ENCODE assay signal across 8 cellular contexts in genomic region chr2:231662028-231662810, GRCh38. TPM values are rescaled to one million over a fixed set of nuclear protein-coding genes. Genes with fewer than 3 reads are reported as not detected.
DNase-seq lines count a peak whose midpoint lies in the region; ATAC-seq and TF ChIP-seq lines count a peak whose summit lies in the region.

No MANE protein-coding gene starts in this region.

- peak; percentile 92 for DNase-seq in NCI-H2029 treated with DMSO at 0.1 percent for 48 hours (lab: John Stamatoyannopoulos, UW)
- DNase-seq in activated CD4-positive, alpha-beta T cell treated with anti-CD3 and anti-CD28 coated beads, Interleukin-2, amount 10 ng/mL, durations not matched to agents 7 days and 5 days: peak; percentile 96
- DNase-seq in coronary artery (ENCODE audit: low spot score): peak; percentile 97
- peak; percentile 99 for DNase-seq in left lobe of liver (ENCODE audit: low spot score)
- peak; percentile 96 for DNase-seq in stimulated activated CD4-positive, alpha-beta T cell treated with anti-CD3 and anti-CD28 coated beads, Interleukin-1b, Interleukin-23, amount 100 ng/mL, for 48 hours
- no peak for DNase-seq in SK-N-DZ (ENCODE audit: low spot score)

- peaks cover 4% of the 10 kb centered on the region for H3K36me3 Mint-ChIP-seq in activated CD4-positive, alpha-beta T cell treated with anti-CD3 and anti-CD28 coated beads, Interleukin-2, amount 10 ng/mL, durations not matched to agents 7 days and 5 days (ENCODE audit: low read depth)

- H3K4me1 Mint-ChIP-seq in activated CD4-positive, alpha-beta T cell treated with anti-CD3 and anti-CD28 coated beads, Interleukin-2, amount 10 ng/mL, durations not matched to agents 7 days and 5 days: peaks cover 36% of the 10 kb centered on the region

- POLR2A ChIA-PET in activated CD4-positive, alpha-beta T cell treated with anti-CD3 and anti-CD28 coated beads, Interleukin-2, amount 10 ng/mL, durations not matched to agents 7 days and 5 days (lab: Charles Lee): interaction anchor here (0.7 kb wide), 1 partner anchor 11 kb away, joined by 3 read pairs; no protein-coding TSS in a partner anchor

- peak overlapping the region; percentile 64 for H3K4me3 ChIP-seq in coronary artery

- H3K4me3 Mint-ChIP-seq in activated CD4-positive, alpha-beta T cell treated with anti-CD3 and anti-CD28 coated beads, Interleukin-2, amount 10 ng/mL, durations not matched to agents 7 days and 5 days: peak overlapping the region; percentile 74

- peak; percentile 47 for ATAC-seq in GM18499 (IDR thresholded peaks at IDR 0.05; ENCODE audit: insufficient read depth, unreplicated experiment)
- peak; percentile 77 for ATAC-seq in HG02840 (IDR thresholded peaks at IDR 0.05; ENCODE audit: low FRiP score, unreplicated experiment)
- ATAC-seq in left lobe of liver: peak; percentile 87

- peaks cover 6% of the 10 kb centered on the region for H3K9me3 Mint-ChIP-seq in activated CD4-positive, alpha-beta T cell treated with anti-CD3 and anti-CD28 coated beads, Interleukin-2, amount 10 ng/mL, durations not matched to agents 7 days and 5 days

- H3K27ac ChIP-seq in coronary artery: peak overlapping the region; percentile 91 to 96

- H3K27me3 Mint-ChIP-seq in activated CD4-positive, alpha-beta T cell treated with anti-CD3 and anti-CD28 coated beads, Interleukin-2, amount 10 ng/mL, durations not matched to agents 7 days and 5 days: no peaks in the 10 kb centered on the region

- H3K27ac Mint-ChIP-seq in activated CD4-positive, alpha-beta T cell treated with anti-CD3 and anti-CD28 coated beads, Interleukin-2, amount 10 ng/mL, durations not matched to agents 7 days and 5 days: peak overlapping the region; percentile 96

- CTCF ChIA-PET in activated CD4-positive, alpha-beta T cell treated with anti-CD3 and anti-CD28 coated beads, Interleukin-2, amount 10 ng/mL, durations not matched to agents 7 days and 5 days (lab: Charles Lee): interaction anchor here (1.0 to 4.9 kb wide), 7 partner anchors 10 to 52 kb away, joined by 3 to 43 read pairs (median 5); no protein-coding TSS in a partner anchor

- TF ChIP-seq CTCF in coronary artery (IDR thresholded peaks at IDR 0.05): no peak

RNA-seq across cellular contexts. Expression of gene PTMA, which starts 46.1 kb away (rescaled TPM):
- 1,000 to 10,000 TPM; 1,700 to 2,208 TPM for total RNA-seq in activated CD4-positive, alpha-beta T cell treated with anti-CD3 and anti-CD28 coated beads, Interleukin-2, amount 10 ng/mL, durations not matched to agents 7 days and 5 days
- total RNA-seq in left lobe of liver: 213 TPM
- 2,656 and 2,739 TPM in 2 replicates for polyA plus RNA-seq in SK-N-DZ (2014; cell fraction: cytosol; rRNA removed)
- polyA plus RNA-seq in SK-N-DZ (2014; cell fraction: nucleus; rRNA removed): 1,394 and 1,766 TPM in 2 replicates
